In genomic region chr10:44385423-44385725, GRCh38 we compare ENCODE assay signal across 13 cellular contexts. TPM values are rescaled to one million over a fixed set of nuclear protein-coding genes. Genes with fewer than 3 reads are reported as not detected.
DNase-seq lines count a peak whose midpoint lies in the region; ATAC-seq and TF ChIP-seq lines count a peak whose summit lies in the region.
"Had no signal": no experiment of that assay in that cellular context is flagged by ENCODE, and none has a peak within 500 bp of the region (broad histone marks: within the 10 kb centered on the region; RNA-seq: fewer than 3 reads in every experiment).

No MANE protein-coding gene starts in this region.

- DNase-seq in left ventricle myocardium inferior = no peak
- DNase-seq in cardiac septum (ENCODE audit: low spot score) = no peak
- peak in 2 of 10 donors; percentile 27 to 33 for DNase-seq in dorsolateral prefrontal cortex
- no peak for DNase-seq in nephron progenitor cell
- DNase-seq in upper lobe of right lung = peak; percentile 55
- no peak for DNase-seq in amniotic stem cell (lab: John Stamatoyannopoulos, UW)
- DNase-seq in NCI-H2081 (lab: John Stamatoyannopoulos, UW) = no peak
- no peak for DNase-seq in NCI-H1105 (lab: John Stamatoyannopoulos, UW)
- DNase-seq: activated naive CD4-positive, alpha-beta T cell; CD4-positive, alpha-beta T cell; NCI-H446 had no signal

- TF ChIP-seq CTCF in left ventricle myocardium inferior (IDR thresholded peaks at IDR 0.05; ENCODE audit: borderline replicate concordance) (no peak), dorsolateral prefrontal cortex (IDR thresholded peaks at IDR 0.05 in 54 of 56, conservative IDR thresholded peaks at IDR 0.05 in 2 of 56; ENCODE audit: low read depth in 1 of 56, partially characterized antibody in 56 of 56) (no peak), nephron progenitor cell (IDR thresholded peaks at IDR 0.05) (no peak), upper lobe of right lung (IDR thresholded peaks at IDR 0.05) (no peak)

- H3K27ac Mint-ChIP-seq in nephron progenitor cell = no peak overlapping the region
- H3K27ac Mint-ChIP-seq: CD4-positive, alpha-beta T cell; T-helper 2 cell treated with Interferon-gamma antibody and Interleukin-4, amounts not matched to agents 5 μg/mL and 100 μg/mL, for 36 hours had no signal

- intact Hi-C loops in left ventricle myocardium inferior (cut with micrococcal nuclease) = loop anchor here (5.0 to 10.0 kb wide), 2 partner anchors 469 to 713 kb away; no protein-coding TSS in a partner anchor
- intact Hi-C loops in cardiac septum (cut with DNase I) = loop anchor here (10.0 kb wide), 3 partner anchors 331 to 571 kb away; no protein-coding TSS in a partner anchor
- intact Hi-C loops in dorsolateral prefrontal cortex (cut with DNase I) = loop anchor here (5.0 to 10.0 kb wide), 5 partner anchors 93 to 713 kb away; no protein-coding TSS in a partner anchor
- intact Hi-C loops in upper lobe of right lung (cut with DNase I) = loop anchor here (5.0 kb wide), 1 partner anchor 713 kb away; no protein-coding TSS in a partner anchor

- peaks cover 41% of the 10 kb centered on the region for H3K27me3 Mint-ChIP-seq in nephron progenitor cell (ENCODE audit: low read depth, poor library complexity)

- H3K36me3 ChIP-seq in left ventricle myocardium inferior = no peaks in the 10 kb centered on the region
- H3K36me3 ChIP-seq in upper lobe of right lung = no peaks in the 10 kb centered on the region
- H3K36me3 ChIP-seq: neutrophil had no signal

- H3K4me3 ChIP-seq in left ventricle myocardium inferior = peak overlapping the region; percentile 93
- H3K4me3 ChIP-seq in dorsolateral prefrontal cortex = peak overlapping the region in 58 of 59 donors; percentile 36 to 75 (median 58)
- H3K4me3 ChIP-seq in upper lobe of right lung = peak overlapping the region; percentile 56

- H3K4me1 ChIP-seq in left ventricle myocardium inferior (peaks cover 73% of the 10 kb centered on the region), upper lobe of right lung (peaks cover 12% of the 10 kb centered on the region)

- H3K9me3 ChIP-seq in left ventricle myocardium inferior (replicated peaks) (no peaks in the 10 kb centered on the region), upper lobe of right lung (no peaks in the 10 kb centered on the region)
- H3K9me3 ChIP-seq: neutrophil had no signal

- H3K36me3 Mint-ChIP-seq in nephron progenitor cell (ENCODE audit: low read depth) = peaks cover 5% of the 10 kb centered on the region

- H3K9me3 Mint-ChIP-seq in nephron progenitor cell = no peaks in the 10 kb centered on the region
- H3K9me3 Mint-ChIP-seq: CD4-positive, alpha-beta T cell; T-helper 2 cell treated with Interferon-gamma antibody and Interleukin-4, amounts not matched to agents 5 μg/mL and 100 μg/mL, for 36 hours had no signal

- no peak for ATAC-seq in upper lobe of right lung

- peaks cover 42% of the 10 kb centered on the region for H3K4me1 Mint-ChIP-seq in nephron progenitor cell

- peaks cover 16% of the 10 kb centered on the region for H3K27me3 ChIP-seq in left ventricle myocardium inferior (ENCODE audit: low read depth)
- peaks cover 0 to 55% (median 14%) of the 10 kb centered on the region in 45 donors for H3K27me3 ChIP-seq in dorsolateral prefrontal cortex
- H3K27me3 ChIP-seq in upper lobe of right lung = peaks cover 32% of the 10 kb centered on the region

- peak overlapping the region; percentile 80 for H3K27ac ChIP-seq in left ventricle myocardium inferior (replicated peaks)
- peak overlapping the region in 2 of 59 donors; percentile 15 to 63 for H3K27ac ChIP-seq in dorsolateral prefrontal cortex
- no peak overlapping the region for H3K27ac ChIP-seq in upper lobe of right lung
- H3K27ac ChIP-seq: neutrophil had no signal

- peak overlapping the region; percentile 84 for H3K4me3 Mint-ChIP-seq in nephron progenitor cell

RNA-seq across cellular contexts. Expression of gene CXCL12, which starts 0.5 kb away (rescaled TPM):
- total RNA-seq in left ventricle myocardium inferior = 130 TPM
- total RNA-seq in cardiac septum = 121 TPM
- 10 to 100 TPM in 67 of 120 experiments, 1 to 10 TPM in 53; 2.1 to 36.3 (median 10.6) TPM for total RNA-seq in dorsolateral prefrontal cortex
- 40.8 TPM for total RNA-seq in upper lobe of right lung
- total RNA-seq: CD4-positive, alpha-beta T cell had no signal
